Comparison of ENCODE assay signal across 21 cellular contexts in the genomic region with DNA sequence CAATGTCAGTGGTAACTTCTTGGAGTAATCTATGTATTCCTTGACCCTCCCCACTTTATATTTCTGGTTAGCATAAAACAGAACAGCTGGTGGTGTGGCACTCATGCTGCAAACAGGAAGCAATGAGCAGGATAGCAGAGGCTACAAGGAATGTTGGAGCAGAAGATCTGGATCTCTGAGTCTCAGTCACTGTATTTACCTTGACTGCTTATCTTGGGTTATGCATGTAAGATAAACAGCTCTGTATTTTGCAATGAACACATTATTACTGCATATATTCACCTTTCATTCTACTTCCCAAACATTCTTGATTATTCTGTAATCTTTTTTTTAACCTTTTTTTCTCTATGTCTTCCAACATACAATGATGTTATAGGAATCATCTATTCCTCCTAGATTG.
"Had no signal": no experiment of that assay in that cellular context is flagged by ENCODE, and none has a peak within 500 bp of the region (broad histone marks: within the 10 kb centered on the region; RNA-seq: fewer than 3 reads in every experiment).

No MANE protein-coding gene starts in this region.

- H3K4me3 ChIP-seq: coronary artery, dorsolateral prefrontal cortex, esophagus muscularis mucosa, gastroesophageal sphincter, heart left ventricle, left lung, lower lobe of right lung had no signal

- H3K9me3 ChIP-seq: esophagus muscularis mucosa, gastroesophageal sphincter, lower lobe of right lung had no signal

- FAIRE-seq: colon, endothelial cell of umbilical vein, frontal cortex, islet of Langerhans, keratinocyte had no signal

- H3K36me3 ChIP-seq: esophagus muscularis mucosa, gastroesophageal sphincter, heart left ventricle, left lung, lower lobe of right lung had no signal

- H3K27ac ChIP-seq: coronary artery, dorsolateral prefrontal cortex, esophagus muscularis mucosa, foreskin keratinocyte, gastroesophageal sphincter, heart left ventricle, left lung, lower lobe of right lung had no signal

- DNase-seq: dermis blood vessel endothelial cell; dorsolateral prefrontal cortex; effector CD4-positive, alpha-beta T cell; effector memory CD4-positive, alpha-beta T cell; foreskin keratinocyte; heart left ventricle; hippocampal formation; left cardiac atrium; left lung; left ventricle myocardium superior; lower lobe of right lung; mesenchymal stem cell; midbrain had no signal

- H3K27me3 ChIP-seq: dorsolateral prefrontal cortex, esophagus muscularis mucosa, foreskin keratinocyte, gastroesophageal sphincter, heart left ventricle, left lung had no signal

- H3K4me1 ChIP-seq: esophagus muscularis mucosa, foreskin keratinocyte, gastroesophageal sphincter, heart left ventricle, left lung, lower lobe of right lung had no signal
